ENCODE assay signal across 17 cellular contexts in the genomic region with DNA sequence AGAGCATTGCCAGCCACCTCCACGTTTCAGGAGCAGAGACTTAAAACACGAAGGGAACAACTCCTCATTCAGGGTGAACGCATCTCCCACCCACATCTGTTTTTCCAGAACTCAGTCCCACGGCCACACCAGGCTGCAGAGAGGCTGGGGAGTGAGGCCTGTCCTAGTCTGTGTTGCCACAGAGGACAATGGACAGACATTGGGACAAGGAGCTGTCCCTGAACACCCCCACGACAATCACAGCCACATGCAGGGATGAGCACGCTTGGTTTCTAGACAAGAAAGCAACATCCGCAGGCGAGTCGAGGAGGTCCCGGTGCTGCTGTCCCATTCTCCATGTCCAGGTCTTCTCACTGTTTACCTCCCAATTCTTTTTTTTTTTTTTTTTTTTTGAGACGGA.
"Had no signal": no experiment of that assay in that cellular context is flagged by ENCODE, and none has a peak within 500 bp of the region (broad histone marks: within the 10 kb centered on the region; RNA-seq: fewer than 3 reads in every experiment).

No MANE protein-coding gene starts in this region.

- H3K9me3 Mint-ChIP-seq: dendritic cell treated with granulocyte-macrophage colony-stimulating factor and Interleukin-4, amounts not matched to agents 40 ng/mL and 50 ng/mL, for 4 days; naive thymus-derived CD8-positive, alpha-beta T cell; neural crest cell; stimulated activated naive CD8-positive, alpha-beta T cell treated with anti-CD3 and anti-CD28 coated beads, Interleukin-15, Interleukin-2, amounts not matched to agents 100 ng/mL and 50 ng/mL, for 24 hours had no signal

- H3K4me3 Mint-ChIP-seq: dendritic cell treated with granulocyte-macrophage colony-stimulating factor and Interleukin-4, amounts not matched to agents 40 ng/mL and 50 ng/mL, for 4 days; naive thymus-derived CD8-positive, alpha-beta T cell; neural crest cell; stimulated activated naive CD8-positive, alpha-beta T cell treated with anti-CD3 and anti-CD28 coated beads, Interleukin-15, Interleukin-2, amounts not matched to agents 100 ng/mL and 50 ng/mL, for 24 hours had no signal

- DNase-seq: cerebellar nuclear complex; foreskin melanocyte; head of caudate nucleus; hippocampal formation; kidney glomerular epithelial cell; mammary epithelial cell; mucosa of descending colon; naive thymus-derived CD8-positive, alpha-beta T cell; ovary; right cardiac atrium; small intestine; stimulated activated CD4-positive, alpha-beta T cell treated with anti-CD3 and anti-CD28 coated beads, Interleukin-12 subunit alpha, Interleukin-12 subunit beta, amount 100 ng/mL, for 4 hours; testis; upper lobe of right lung had no signal

- ATAC-seq: mucosa of descending colon; naive thymus-derived CD8-positive, alpha-beta T cell; right cardiac atrium; upper lobe of right lung had no signal

- H3K27me3 Mint-ChIP-seq: dendritic cell treated with granulocyte-macrophage colony-stimulating factor and Interleukin-4, amounts not matched to agents 40 ng/mL and 50 ng/mL, for 4 days; naive thymus-derived CD8-positive, alpha-beta T cell; stimulated activated naive CD8-positive, alpha-beta T cell treated with anti-CD3 and anti-CD28 coated beads, Interleukin-15, Interleukin-2, amounts not matched to agents 100 ng/mL and 50 ng/mL, for 24 hours had no signal

- H3K27ac Mint-ChIP-seq: dendritic cell treated with granulocyte-macrophage colony-stimulating factor and Interleukin-4, amounts not matched to agents 40 ng/mL and 50 ng/mL, for 4 days; naive thymus-derived CD8-positive, alpha-beta T cell; stimulated activated naive CD8-positive, alpha-beta T cell treated with anti-CD3 and anti-CD28 coated beads, Interleukin-15, Interleukin-2, amounts not matched to agents 100 ng/mL and 50 ng/mL, for 24 hours had no signal

- H3K4me1 Mint-ChIP-seq: neural crest cell had no signal
